ENCODE assay signal across 1 cellular context in the genomic region with DNA sequence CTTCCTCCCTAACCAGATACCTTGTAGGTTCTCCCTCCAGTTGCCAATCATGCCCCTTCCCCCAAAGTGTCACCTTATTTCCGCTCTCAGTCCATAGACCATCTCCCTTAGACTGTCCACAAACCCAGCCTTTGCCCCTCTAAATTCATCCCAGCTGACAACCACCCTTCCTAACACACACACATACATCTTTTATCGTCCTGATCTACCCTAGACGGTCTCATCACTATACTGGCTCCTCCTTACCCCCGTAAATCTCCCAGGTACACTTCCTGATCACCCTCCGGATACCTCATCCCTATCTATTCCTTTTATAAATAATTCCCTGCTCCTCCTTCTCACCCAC.
A peak's percentile ranks its signal among the peaks of the same experiment; 100 is the strongest.
TF ChIP-seq lines count a peak whose summit lies in the region.

No MANE protein-coding gene starts in this region.

TF ChIP-seq in GM12878, 131 proteins besides CTCF, POLR2A, EP300 and RAD21:
- TF ChIP-seq EGR1 (IDR thresholded peaks at IDR 0.05; ENCODE audit: borderline replicate concordance in 1 of 2, low read depth in 2 of 2, low read length in 2 of 2) (no peak), IKZF2 (IDR thresholded peaks at IDR 0.05) (0 out of 4 replicates have a peak, but pooled peaks of 1 of the 2 experiments have one; percentile 27)
- TF ChIP-seq, protein P1, sequence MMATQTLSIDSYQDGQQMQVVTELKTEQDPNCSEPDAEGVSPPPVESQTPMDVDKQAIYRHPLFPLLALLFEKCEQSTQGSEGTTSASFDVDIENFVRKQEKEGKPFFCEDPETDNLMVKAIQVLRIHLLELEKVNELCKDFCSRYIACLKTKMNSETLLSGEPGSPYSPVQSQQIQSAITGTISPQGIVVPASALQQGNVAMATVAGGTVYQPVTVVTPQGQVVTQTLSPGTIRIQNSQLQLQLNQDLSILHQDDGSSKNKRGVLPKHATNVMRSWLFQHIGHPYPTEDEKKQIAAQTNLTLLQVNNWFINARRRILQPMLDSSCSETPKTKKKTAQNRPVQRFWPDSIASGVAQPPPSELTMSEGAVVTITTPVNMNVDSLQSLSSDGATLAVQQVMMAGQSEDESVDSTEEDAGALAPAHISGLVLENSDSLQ (IDR thresholded peaks at IDR 0.05), result peak; percentile 36; the same call in 1 of the 2 replicates
TF ChIP-seq in GM12878: peak in this region for 2.
